Comparison of ENCODE assay signal across 9 cellular contexts in the genomic region with DNA sequence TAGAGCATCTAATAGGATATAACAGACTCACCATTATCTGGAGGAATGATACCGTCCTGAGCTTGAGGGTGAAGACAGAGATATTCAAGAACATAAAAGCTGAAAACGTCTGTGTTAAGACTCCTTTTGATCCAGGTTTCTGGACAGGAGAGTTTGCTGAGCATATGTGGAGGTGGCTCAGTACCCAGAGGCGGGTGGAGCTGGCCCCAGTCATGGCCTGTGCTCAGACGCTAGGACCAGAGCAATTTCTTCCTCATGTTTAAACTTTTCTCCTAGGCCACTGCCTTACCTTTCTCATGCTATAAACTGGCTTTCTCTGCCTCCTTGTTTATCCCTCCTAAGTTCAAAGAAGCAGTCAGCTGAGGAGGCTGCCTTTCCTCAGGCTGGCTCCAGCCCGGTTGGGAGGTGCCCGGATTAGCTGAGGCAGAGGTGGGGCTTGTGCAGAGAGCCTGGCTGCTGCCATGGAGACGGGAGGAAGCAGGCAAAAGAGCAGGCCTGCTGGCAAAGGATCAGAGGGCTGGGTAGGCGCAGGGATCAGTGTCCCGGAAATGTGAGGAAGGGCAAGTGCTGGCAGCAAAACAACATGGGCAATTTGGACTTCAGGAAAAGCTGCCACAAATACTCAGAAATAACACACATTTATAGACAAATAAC. TPM values are rescaled to one million over a fixed set of nuclear protein-coding genes. Genes with fewer than 3 reads are reported as not detected.
DNase-seq lines count a peak whose midpoint lies in the region; ATAC-seq, FAIRE-seq and TF ChIP-seq lines count a peak whose summit lies in the region.
"Had no signal": no experiment of that assay in that cellular context is flagged by ENCODE, and none has a peak within 500 bp of the region (broad histone marks: within the 10 kb centered on the region; RNA-seq: fewer than 3 reads in every experiment).

No MANE protein-coding gene starts in this region.

- H3K9ac ChIP-seq in skeletal muscle tissue (ENCODE audit: low read depth in 1 of 3, low read length in 3 of 3) = peak overlapping the region in 1 of 3 donors; percentile 69

- H3K4me1 ChIP-seq in breast epithelium (peaks cover 0 to 5% of the 10 kb centered on the region in 2 donors), skeletal muscle tissue (ENCODE audit: control insufficient read depth in 3 of 3, insufficient read depth in 3 of 3, low read length in 3 of 3) (peaks cover 12 to 20% (median 16%) of the 10 kb centered on the region in 3 donors)

- no peak for TF ChIP-seq CTCF in breast epithelium (IDR thresholded peaks at IDR 0.05)

- H3K27me3 ChIP-seq in breast epithelium (no peaks in the 10 kb centered on the region), skeletal muscle tissue (ENCODE audit: control insufficient read depth in 3 of 3, insufficient read depth in 3 of 3, low read length in 3 of 3) (no peaks in the 10 kb centered on the region)

- no peaks in the 10 kb centered on the region for H3K36me3 ChIP-seq in breast epithelium
- peaks cover 22 to 26% (median 24%) of the 10 kb centered on the region in 3 donors for H3K36me3 ChIP-seq in skeletal muscle tissue (ENCODE audit: control insufficient read depth in 3 of 3, insufficient read depth in 3 of 3, low read length in 3 of 3)

- H3K4me3 ChIP-seq in breast epithelium = peak overlapping the region in 2 of 3 donors; percentile 24 to 40
- no peak overlapping the region for H3K4me3 ChIP-seq in skeletal muscle tissue (ENCODE audit: low read length in 3 of 3)
- H3K4me3 ChIP-seq: GM12878 had no signal

- H3K27ac ChIP-seq in breast epithelium = peak overlapping the region; percentile 89 to 90
- H3K27ac ChIP-seq in skeletal muscle tissue (ENCODE audit: low read depth, low read length) = peak overlapping the region; percentile 40

- no peak for TF ChIP-seq POLR2A in breast epithelium (IDR thresholded peaks at IDR 0.05)

- peak; percentile 21 for FAIRE-seq in islet of Langerhans (lab: Jason Lieb, UNC)
- FAIRE-seq: GM12878 had no signal

- ATAC-seq in GM18867 (IDR thresholded peaks at IDR 0.05; ENCODE audit: unreplicated experiment) (no peak), HG02642 (IDR thresholded peaks at IDR 0.05; ENCODE audit: poor library complexity, unreplicated experiment) (no peak)
- ATAC-seq: GM12878 had no signal

- DNase-seq in Ammon's horn (ENCODE audit: low spot score) (peak; percentile 89), NCI-H1694 treated with DMSO at 0.1 percent for 48 hours (lab: John Stamatoyannopoulos, UW) (peak; percentile 94), breast epithelium (ENCODE audit: low spot score in 2 of 2) (peak; percentile 76 to 91)
- DNase-seq in NK-92 treated with Interleukin-12 subunit alpha and Interleukin-12 subunit beta, amount 100 ng/mL, for 24 hours (lab: John Stamatoyannopoulos, UW) = no peak

- intact Hi-C loops in breast epithelium (cut with DNase I; ENCODE audit: low total_unique reads) = no loop called here

- H3K9me3 ChIP-seq in breast epithelium (no peaks in the 10 kb centered on the region), skeletal muscle tissue (ENCODE audit: control insufficient read depth in 3 of 3, low read length in 3 of 3) (no peaks in the 10 kb centered on the region)

RNA-seq across cellular contexts. Expression of a gene that starts 13.7 kb away (rescaled TPM):
- total RNA-seq in breast epithelium (10 to 100 TPM; 26.5 to 41.9 (median 27.2) TPM), skeletal muscle tissue (28.2 TPM)

RNA-seq across cellular contexts. Expression of a gene that starts 14.0 kb away (rescaled TPM):
- total RNA-seq in breast epithelium = 10 to 100 TPM; 29.5 to 45.4 (median 38.5) TPM
- total RNA-seq in skeletal muscle tissue = 16.7 TPM

RNA-seq across cellular contexts. Expression of a gene that starts 47.5 kb away (rescaled TPM):
- total RNA-seq in breast epithelium = 10 to 100 TPM; 10.7 to 17.7 (median 11.3) TPM
- 4.7 TPM for total RNA-seq in skeletal muscle tissue

RNA-seq across cellular contexts. Expression of a gene that starts 52.5 kb away (rescaled TPM):
- 100 to 1,000 TPM; 222 to 275 (median 253) TPM for total RNA-seq in breast epithelium
- total RNA-seq in skeletal muscle tissue = 103 TPM

RNA-seq across cellular contexts. Expression of a gene that starts 53.9 kb away (rescaled TPM):
- total RNA-seq in breast epithelium (100 to 1,000 TPM in 1 of 3 donors, 10 to 100 TPM in 2; 61.6 to 305 (median 83.2) TPM), skeletal muscle tissue (64.7 TPM)

Comparison
In these comparisons a context has a peak if more than half of its experiments do, and no peak if none do; other contexts are left out.
1. H3K4me3 ChIP-seq: peak in breast epithelium (2 of 3); none in skeletal muscle tissue (0 of 3).